1 cellular context compared by ENCODE assay signal in the genomic region with DNA sequence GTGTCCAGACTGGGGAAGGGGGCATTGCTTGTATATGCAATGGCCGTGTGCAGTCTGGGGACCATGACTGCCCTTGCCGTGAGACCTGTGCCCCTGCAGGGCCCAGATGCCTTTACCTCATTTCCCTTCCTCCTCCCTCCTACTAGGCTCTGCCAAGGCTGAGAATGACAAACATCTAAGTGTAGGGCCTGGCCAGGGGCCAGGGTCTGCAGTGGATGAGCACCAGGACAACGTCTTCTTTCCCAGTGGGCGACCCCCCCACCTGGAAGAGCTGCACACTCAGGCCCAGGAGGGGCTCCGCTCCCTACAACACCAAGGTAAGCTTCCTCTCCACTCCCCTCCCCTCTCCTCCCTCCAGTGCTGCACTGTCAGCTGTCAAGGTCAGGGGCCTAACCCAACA.
A peak's percentile ranks its signal among the peaks of the same experiment; 100 is the strongest.
TF ChIP-seq lines count a peak whose summit lies in the region.

No MANE protein-coding gene starts in this region.

TF ChIP-seq in SK-N-SH, 30 proteins besides CTCF, POLR2A, EP300 and RAD21:
- TF ChIP-seq TAF1 (IDR thresholded peaks at IDR 0.05; ENCODE audit: borderline replicate concordance, low read depth, low read length), result no peak
- peak; percentile 54; the same call in 1 of the 2 replicates for TF ChIP-seq NFIC (IDR thresholded peaks at IDR 0.05; ENCODE audit: borderline replicate concordance)
- peak; percentile 33; the same call in 1 of the 2 replicates for TF ChIP-seq TCF12 (IDR thresholded peaks at IDR 0.05)
